In genomic region chr2:120175000-120175581, GRCh38 we compare ENCODE assay signal across 8 cellular contexts.
A peak's percentile ranks its signal among the peaks of the same experiment; 100 is the strongest.
DNase-seq lines count a peak whose midpoint lies in the region; ATAC-seq and TF ChIP-seq lines count a peak whose summit lies in the region.

No MANE protein-coding gene starts in this region.

- TF ChIP-seq CTCF in tibial artery (IDR thresholded peaks at IDR 0.05), result peak; percentile 75 to 77

- H3K9me3 ChIP-seq in tibial artery, result no peaks in the 10 kb centered on the region

- no peaks in the 10 kb centered on the region for H3K27me3 ChIP-seq in tibial artery

- intact Hi-C loops in tibial artery (cut with DNase I; ENCODE audit: low total_unique reads), result loop anchor here (10.0 kb wide), 1 partner anchor 470 kb away; no protein-coding TSS in a partner anchor

- peak; percentile 60 for DNase-seq in DMS79 treated with DMSO at 0.1 percent for 48 hours (lab: John Stamatoyannopoulos, UW)
- peak; percentile 59 for DNase-seq in HuH-7.5 (ENCODE audit: low spot score)
- peak; percentile 77 for DNase-seq in OCI-M1 (lab: John Stamatoyannopoulos, UW)
- DNase-seq in central memory CD4-positive, alpha-beta T cell, result peak; percentile 40
- peak; percentile 80 for DNase-seq in left kidney (ENCODE audit: low read depth, low spot score)
- no peak for DNase-seq in tibial artery

- H3K36me3 ChIP-seq in tibial artery, result peaks cover 0 to 12% (median 0%) of the 10 kb centered on the region in 3 donors

- no peak overlapping the region for H3K4me3 ChIP-seq in tibial artery

- no peak for ATAC-seq in HG03039 (IDR thresholded peaks at IDR 0.05; ENCODE audit: unreplicated experiment)
- ATAC-seq in HG03520 (IDR thresholded peaks at IDR 0.05; ENCODE audit: unreplicated experiment), result no peak

- peaks cover 0 to 4% (median 0%) of the 10 kb centered on the region in 4 donors for H3K4me1 ChIP-seq in tibial artery

- peak overlapping the region in 1 of 2 donors; percentile 38 for H3K27ac ChIP-seq in tibial artery

Comparison
In these comparisons a context has a peak if more than half of its experiments do, and no peak if none do; other contexts are left out.
1. DNase-seq: peak in DMS79 treated with DMSO at 0.1 percent for 48 hours (single experiment), HuH-7.5 (single experiment), OCI-M1 (single experiment), central memory CD4-positive, alpha-beta T cell (single experiment) and left kidney (single experiment); none in tibial artery (0 of 2).